Comparison of ENCODE assay signal across 32 cellular contexts in genomic region chr13:26449063-26449848, GRCh38.
DNase-seq lines count a peak whose midpoint lies in the region; ATAC-seq, FAIRE-seq and TF ChIP-seq lines count a peak whose summit lies in the region.
"Had no signal": no experiment of that assay in that cellular context is flagged by ENCODE, and none has a peak within 500 bp of the region (broad histone marks: within the 10 kb centered on the region; RNA-seq: fewer than 3 reads in every experiment).

No MANE protein-coding gene starts in this region.

- intact Hi-C loops in activated T-helper 1 cell treated with anti-CD3 and anti-CD28 coated beads, Interleukin-12 subunit alpha, Interleukin-12 subunit beta, Interleukin-2, Interleukin-4 antibody, amounts not matched to agents 30 ng/mL and 10 ng/mL and 1 ng/mL, durations not matched to agents 14 hours and 24 hours and 36 hours (cut with micrococcal nuclease), result no loop called here

- H3K4me1 ChIP-seq in astrocyte (ENCODE audit: insufficient read depth, low read length) (no peaks in the 10 kb centered on the region), neuronal stem cell (ENCODE audit: control insufficient read depth in 2 of 2, insufficient read depth in 1 of 2, low read depth in 1 of 2, low read length in 2 of 2) (no peaks in the 10 kb centered on the region)
- H3K4me1 ChIP-seq: colonic mucosa, thyroid gland had no signal

- no CpG with 5 or more reads among the region's 2 CpGs for WGBS in neuronal stem cell (ENCODE audit: extremely low coverage in 2 of 2, insufficient read length in 2 of 2, insufficient replicate concordance in 1 of 2), 2 donors

- no peak overlapping the region for H4K8ac ChIP-seq in neuronal stem cell (ENCODE audit: low read depth, low read length)

- no peak overlapping the region for H4K91ac ChIP-seq in neuronal stem cell (ENCODE audit: low read depth, low read length, poor library complexity)

- no peak overlapping the region for H2BK120ac ChIP-seq in neuronal stem cell (ENCODE audit: low read depth, low read length)

- no peak overlapping the region for H3K4me3 Mint-ChIP-seq in astrocyte (ENCODE audit: unreplicated experiment)
- H3K4me3 Mint-ChIP-seq in activated T-helper 1 cell treated with anti-CD3 and anti-CD28 coated beads, Interleukin-12 subunit alpha, Interleukin-12 subunit beta, Interleukin-2, Interleukin-4 antibody, amounts not matched to agents 30 ng/mL and 10 ng/mL and 1 ng/mL, durations not matched to agents 14 hours and 24 hours and 36 hours, result no peak overlapping the region
- H3K4me3 Mint-ChIP-seq: activated CD4-positive, alpha-beta memory T cell treated with anti-CD3 and anti-CD28 coated beads, Interleukin-2, amount 10 ng/mL, durations not matched to agents 7 days and 5 days; activated T-helper 17 cell treated with anti-CD3 and anti-CD28 coated beads, Interleukin-2, amount 50 U/mL, for 72 hours; CD4-positive, CD25-positive, alpha-beta regulatory T cell; stimulated activated naive CD8-positive, alpha-beta T cell treated with anti-CD3 and anti-CD28 coated beads, Interleukin-15, amount 100 ng/mL, for 72 hours; T-cell had no signal

- no peak for TF ChIP-seq CTCF in astrocyte (IDR thresholded peaks at IDR 0.05; ENCODE audit: insufficient read depth, low read depth, low read length)

- no peaks in the 10 kb centered on the region for H3K9me3 ChIP-seq in astrocyte (ENCODE audit: insufficient read depth, low read depth, low read length)
- H3K9me3 ChIP-seq in neuronal stem cell (replicated peaks in 1 of 2; ENCODE audit: control insufficient read depth in 2 of 2, insufficient read depth in 1 of 2, low read depth in 1 of 2, low read length in 2 of 2), result no peaks in the 10 kb centered on the region
- H3K9me3 ChIP-seq: colonic mucosa, thyroid gland had no signal

- peak overlapping the region; percentile 67 for H3K14ac ChIP-seq in neuronal stem cell (ENCODE audit: low read length)

- no peak overlapping the region for H3K4ac ChIP-seq in neuronal stem cell (ENCODE audit: low read length)

- no peak overlapping the region for H3K4me2 ChIP-seq in astrocyte (ENCODE audit: low read length)
- H3K4me2 ChIP-seq in neuronal stem cell (ENCODE audit: insufficient read depth, low read length, poor library complexity, severe bottlenecking), result no peak overlapping the region

- no peak for FAIRE-seq in astrocyte (lab: Jason Lieb, UNC)

- H3K9ac ChIP-seq in astrocyte (ENCODE audit: low read length) (no peak overlapping the region), neuronal stem cell (ENCODE audit: low read depth, low read length, poor library complexity) (no peak overlapping the region)

- H2BK15ac ChIP-seq in neuronal stem cell (ENCODE audit: low read length), result no peak overlapping the region

- H3K27me3 ChIP-seq in astrocyte (ENCODE audit: insufficient read depth, low read length) (peaks cover 3% of the 10 kb centered on the region), neuronal stem cell (ENCODE audit: control insufficient read depth in 3 of 3, insufficient read depth in 3 of 3, low read depth in 1 of 3, low read length in 3 of 3) (no peaks in the 10 kb centered on the region)
- H3K27me3 ChIP-seq: cardiac muscle cell, colonic mucosa, thyroid gland had no signal

- H3K4me3 ChIP-seq in astrocyte (ENCODE audit: insufficient read depth, low read depth, low read length), result no peak overlapping the region
- H3K4me3 ChIP-seq in neuronal stem cell (ENCODE audit: low read length in 2 of 2), result no peak overlapping the region
- H3K4me3 ChIP-seq: cardiac muscle cell, colonic mucosa, thyroid gland had no signal

- H3K27ac Mint-ChIP-seq in astrocyte (ENCODE audit: unreplicated experiment), result peak overlapping the region; percentile 64
- H3K27ac Mint-ChIP-seq in activated T-helper 1 cell treated with anti-CD3 and anti-CD28 coated beads, Interleukin-12 subunit alpha, Interleukin-12 subunit beta, Interleukin-2, Interleukin-4 antibody, amounts not matched to agents 30 ng/mL and 10 ng/mL and 1 ng/mL, durations not matched to agents 14 hours and 24 hours and 36 hours, result no peak overlapping the region
- H3K27ac Mint-ChIP-seq: activated CD4-positive, alpha-beta memory T cell treated with anti-CD3 and anti-CD28 coated beads, Interleukin-2, amount 10 ng/mL, durations not matched to agents 7 days and 5 days; activated naive CD4-positive, alpha-beta T cell treated with anti-CD3 and anti-CD28 coated beads, Interleukin-2, amount 50 U/mL, for 72 hours; activated T-helper 17 cell treated with anti-CD3 and anti-CD28 coated beads, Interleukin-2, amount 50 U/mL, for 72 hours; CD4-positive, CD25-positive, alpha-beta regulatory T cell; T-cell had no signal

- H4K20me1 ChIP-seq in astrocyte (ENCODE audit: insufficient read depth, low read length), result no peaks in the 10 kb centered on the region

- DNase-seq in DMS 273 (lab: John Stamatoyannopoulos, UW; ENCODE audit: unreplicated experiment), result peak; percentile 0
- no peak for DNase-seq in DMS 273 treated with DMSO at 0.1 percent for 48 hours (lab: John Stamatoyannopoulos, UW)
- DNase-seq in HK-2 (ENCODE audit: unreplicated experiment), result peak; percentile 12
- no peak for DNase-seq in astrocyte (ENCODE audit: low read depth)
- no peak for DNase-seq in neuronal stem cell (ENCODE audit: low spot score)
- no peak for DNase-seq in activated T-helper 1 cell treated with anti-CD3 and anti-CD28 coated beads, Interleukin-12 subunit alpha, Interleukin-12 subunit beta, Interleukin-2, Interleukin-4 antibody, amounts not matched to agents 30 ng/mL and 10 ng/mL and 1 ng/mL, durations not matched to agents 14 hours and 24 hours and 36 hours (ENCODE audit: low spot score)
- no peak for DNase-seq in GOT3 (lab: John Stamatoyannopoulos, UW)
- no peak for DNase-seq in left lobe of liver (ENCODE audit: low spot score)
- DNase-seq: activated CD4-positive, alpha-beta memory T cell treated with anti-CD3 and anti-CD28 coated beads, Interleukin-2, amount 10 ng/mL, durations not matched to agents 7 days and 5 days; activated CD8-positive, alpha-beta memory T cell treated with anti-CD3 and anti-CD28 coated beads, Interleukin-2, amount 50 U/mL, for 48 hours; anterior cingulate cortex; CD4-positive, CD25-positive, alpha-beta regulatory T cell; colonic mucosa; effector CD8-positive, alpha-beta T cell; foreskin melanocyte; GDM1; left colon; NCI-H146; NCI-H2107; NCI-H446 treated with DMSO at 0.1 percent for 48 hours; SIG-M5; stimulated activated naive CD8-positive, alpha-beta T cell treated with anti-CD3 and anti-CD28 coated beads, Interleukin-15, amount 100 ng/mL, for 72 hours; T-cell; thyroid gland had no signal

- no peak for ATAC-seq in left lobe of liver
- ATAC-seq: activated CD4-positive, CD25-positive, alpha-beta regulatory T cell treated with anti-CD3 and anti-CD28 coated beads, Interleukin-2, amount 50 U/mL, for 24 hours; activated T-helper 17 cell treated with anti-CD3 and anti-CD28 coated beads, Interleukin-2, amount 50 U/mL, for 72 hours; esophagus mucosa; HCT116; left colon; Panc1; stimulated activated naive CD8-positive, alpha-beta T cell treated with anti-CD3 and anti-CD28 coated beads, Interleukin-15, amount 100 ng/mL, for 72 hours; T-cell had no signal

- peak overlapping the region; percentile 46 for H3K18ac ChIP-seq in neuronal stem cell (ENCODE audit: low read length)

- H3K79me1 ChIP-seq in neuronal stem cell (ENCODE audit: low read depth, low read length), result no peaks in the 10 kb centered on the region

- H3K79me2 ChIP-seq in astrocyte (ENCODE audit: insufficient read depth, low read length), result no peaks in the 10 kb centered on the region

- no peak overlapping the region for H2AFZ ChIP-seq in astrocyte (ENCODE audit: low read depth, low read length)
- H2AFZ ChIP-seq in neuronal stem cell (ENCODE audit: low read length), result no peak overlapping the region

- H3K27me3 Mint-ChIP-seq in astrocyte (ENCODE audit: low read depth, unreplicated experiment), result no peaks in the 10 kb centered on the region
- H3K27me3 Mint-ChIP-seq in activated T-helper 1 cell treated with anti-CD3 and anti-CD28 coated beads, Interleukin-12 subunit alpha, Interleukin-12 subunit beta, Interleukin-2, Interleukin-4 antibody, amounts not matched to agents 30 ng/mL and 10 ng/mL and 1 ng/mL, durations not matched to agents 14 hours and 24 hours and 36 hours (ENCODE audit: insufficient read depth), result peaks cover 17% of the 10 kb centered on the region

- H3K9me3 Mint-ChIP-seq in astrocyte (ENCODE audit: unreplicated experiment), result no peaks in the 10 kb centered on the region
- no peaks in the 10 kb centered on the region for H3K9me3 Mint-ChIP-seq in activated T-helper 1 cell treated with anti-CD3 and anti-CD28 coated beads, Interleukin-12 subunit alpha, Interleukin-12 subunit beta, Interleukin-2, Interleukin-4 antibody, amounts not matched to agents 30 ng/mL and 10 ng/mL and 1 ng/mL, durations not matched to agents 14 hours and 24 hours and 36 hours
- H3K9me3 Mint-ChIP-seq: activated CD4-positive, alpha-beta memory T cell treated with anti-CD3 and anti-CD28 coated beads, Interleukin-2, amount 10 ng/mL, durations not matched to agents 7 days and 5 days; activated T-helper 17 cell treated with anti-CD3 and anti-CD28 coated beads, Interleukin-2, amount 50 U/mL, for 72 hours had no signal

- no peaks in the 10 kb centered on the region for H3K36me3 Mint-ChIP-seq in astrocyte (ENCODE audit: low read depth, unreplicated experiment)
- no peaks in the 10 kb centered on the region for H3K36me3 Mint-ChIP-seq in activated T-helper 1 cell treated with anti-CD3 and anti-CD28 coated beads, Interleukin-12 subunit alpha, Interleukin-12 subunit beta, Interleukin-2, Interleukin-4 antibody, amounts not matched to agents 30 ng/mL and 10 ng/mL and 1 ng/mL, durations not matched to agents 14 hours and 24 hours and 36 hours (ENCODE audit: low read depth)
- H3K36me3 Mint-ChIP-seq: CD4-positive, CD25-positive, alpha-beta regulatory T cell; T-cell had no signal

- no peaks in the 10 kb centered on the region for H3K36me3 ChIP-seq in astrocyte (ENCODE audit: insufficient read depth, low read length)
- no peaks in the 10 kb centered on the region for H3K36me3 ChIP-seq in neuronal stem cell (replicated peaks in 1 of 2; ENCODE audit: control insufficient read depth in 2 of 2, insufficient read depth in 2 of 2, low read length in 2 of 2)
- H3K36me3 ChIP-seq: cardiac muscle cell, colonic mucosa, thyroid gland had no signal

- no peak overlapping the region for H2BK12ac ChIP-seq in neuronal stem cell (ENCODE audit: low read length)

- peaks cover 50% of the 10 kb centered on the region for H3K4me1 Mint-ChIP-seq in astrocyte (ENCODE audit: low read depth, unreplicated experiment)
- no peaks in the 10 kb centered on the region for H3K4me1 Mint-ChIP-seq in activated T-helper 1 cell treated with anti-CD3 and anti-CD28 coated beads, Interleukin-12 subunit alpha, Interleukin-12 subunit beta, Interleukin-2, Interleukin-4 antibody, amounts not matched to agents 30 ng/mL and 10 ng/mL and 1 ng/mL, durations not matched to agents 14 hours and 24 hours and 36 hours (ENCODE audit: low read depth)
- H3K4me1 Mint-ChIP-seq: activated CD4-positive, alpha-beta memory T cell treated with anti-CD3 and anti-CD28 coated beads, Interleukin-2, amount 10 ng/mL, durations not matched to agents 7 days and 5 days; activated T-helper 17 cell treated with anti-CD3 and anti-CD28 coated beads, Interleukin-2, amount 50 U/mL, for 72 hours; CD4-positive, CD25-positive, alpha-beta regulatory T cell; stimulated activated naive CD8-positive, alpha-beta T cell treated with anti-CD3 and anti-CD28 coated beads, Interleukin-15, amount 100 ng/mL, for 72 hours; T-cell had no signal

- no peak overlapping the region for H3K27ac ChIP-seq in astrocyte (ENCODE audit: low read depth, low read length)
- H3K27ac ChIP-seq in neuronal stem cell (replicated peaks; ENCODE audit: low read length), result no peak overlapping the region
- H3K27ac ChIP-seq: 22Rv1, cardiac muscle cell, colonic mucosa, thyroid gland had no signal

- H2AK5ac ChIP-seq in neuronal stem cell (ENCODE audit: low read depth, low read length), result no peak overlapping the region

- H3K23ac ChIP-seq in neuronal stem cell (ENCODE audit: low read depth, low read length, poor library complexity), result no peak overlapping the region

- no peak overlapping the region for H2BK5ac ChIP-seq in neuronal stem cell (ENCODE audit: low read length)

Comparison
In these comparisons a context has a peak if more than half of its experiments do, and no peak if none do; other contexts are left out.
1. DNase-seq: peak in DMS 273 (single experiment) and HK-2 (single experiment); none in DMS 273 treated with DMSO at 0.1 percent for 48 hours (single experiment), astrocyte (single experiment), neuronal stem cell (single experiment), activated T-helper 1 cell treated with anti-CD3 and anti-CD28 coated beads, Interleukin-12 subunit alpha, Interleukin-12 subunit beta, Interleukin-2, Interleukin-4 antibody, amounts not matched to agents 30 ng/mL and 10 ng/mL and 1 ng/mL, durations not matched to agents 14 hours and 24 hours and 36 hours (single experiment), GOT3 (single experiment) and left lobe of liver (single experiment).